Comparison of ENCODE assay signal across 16 cellular contexts in the genomic region with DNA sequence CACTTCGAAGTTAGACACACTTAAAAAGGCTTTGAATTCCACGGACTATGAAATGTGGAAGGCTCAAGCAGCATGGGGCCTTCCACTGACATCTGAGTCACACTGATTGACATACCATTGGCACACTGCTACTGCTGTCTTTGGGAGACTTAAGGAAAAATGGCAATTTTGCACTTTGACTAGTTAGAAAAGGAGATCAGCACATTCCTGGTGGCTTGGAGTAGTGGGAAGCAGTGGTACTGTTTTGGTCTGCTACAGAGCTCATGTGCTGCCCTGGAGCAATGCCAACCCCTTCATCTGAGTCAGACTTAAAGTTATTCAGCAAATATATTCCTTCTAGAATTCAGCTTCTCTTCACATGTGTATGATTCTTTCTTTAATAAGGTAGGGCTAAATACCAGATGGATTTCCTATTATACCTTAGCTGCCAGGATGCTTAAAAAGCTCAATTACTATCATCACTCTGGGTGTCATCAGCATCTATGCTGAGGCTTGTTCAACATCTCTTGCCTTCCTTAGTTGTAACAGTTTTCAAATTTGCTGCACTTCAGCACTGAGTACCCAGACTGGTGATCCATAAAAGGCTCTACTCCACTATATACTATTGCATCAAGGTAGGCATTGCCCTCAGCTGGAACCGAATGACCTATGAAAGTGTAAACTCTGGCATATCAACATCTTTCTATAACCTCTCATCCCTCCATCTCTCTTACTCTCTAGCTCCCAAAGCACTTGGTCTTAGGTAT. TPM values are rescaled to one million over a fixed set of nuclear protein-coding genes. Genes with fewer than 3 reads are reported as not detected.
A peak's percentile ranks its signal among the peaks of the same experiment; 100 is the strongest.
DNase-seq lines count a peak whose midpoint lies in the region; ATAC-seq and TF ChIP-seq lines count a peak whose summit lies in the region.
"Had no signal": no experiment of that assay in that cellular context is flagged by ENCODE, and none has a peak within 500 bp of the region (broad histone marks: within the 10 kb centered on the region; RNA-seq: fewer than 3 reads in every experiment).

No MANE protein-coding gene starts in this region.

- peaks cover 7% of the 10 kb centered on the region for H3K4me1 ChIP-seq in fibroblast of lung (ENCODE audit: control insufficient read depth, extremely low read depth, insufficient read depth, low read length)
- no peaks in the 10 kb centered on the region for H3K4me1 ChIP-seq in prostate gland (replicated peaks)
- H3K4me1 ChIP-seq in CD8-positive, alpha-beta T cell (ENCODE audit: insufficient read depth, low read length): no peaks in the 10 kb centered on the region
- H3K4me1 ChIP-seq: Caco-2, HAP-1, spleen had no signal

- ATAC-seq in CD8-positive, alpha-beta T cell: no peak
- ATAC-seq: activated CD8-positive, alpha-beta T cell treated with anti-CD3 and anti-CD28 coated beads, Interleukin-2, amount 10 ng/mL, durations not matched to agents 7 days and 5 days; K562 had no signal

- no peaks in the 10 kb centered on the region for H4K20me1 ChIP-seq in fibroblast of lung (ENCODE audit: control insufficient read depth, extremely low read depth, insufficient read depth, low read length)

- no peak overlapping the region for H3K4me3 ChIP-seq in fibroblast of lung (replicated peaks in 1 of 4; ENCODE audit: control extremely low read depth in 1 of 4, insufficient read depth in 1 of 4, low read depth in 3 of 4, low read length in 4 of 4)
- H3K4me3 ChIP-seq in prostate gland: no peak overlapping the region
- no peak overlapping the region for H3K4me3 ChIP-seq in CD8-positive, alpha-beta T cell (ENCODE audit: low read depth, low read length)
- H3K4me3 ChIP-seq: dorsolateral prefrontal cortex, HAP-1, K562, spleen had no signal

- H3K36me3 ChIP-seq in fibroblast of lung (ENCODE audit: control insufficient read depth, insufficient read depth, low read length): no peaks in the 10 kb centered on the region
- H3K36me3 ChIP-seq in prostate gland: no peaks in the 10 kb centered on the region
- H3K36me3 ChIP-seq in CD8-positive, alpha-beta T cell (ENCODE audit: insufficient read depth, low read length): no peaks in the 10 kb centered on the region
- H3K36me3 ChIP-seq: HAP-1, spleen had no signal

- CTCF ChIA-PET in Calu3 (lab: Charles Lee): no interaction called here
- CTCF ChIA-PET in CD8-positive, alpha-beta T cell (lab: Charles Lee): no interaction called here

- intact Hi-C loops in Calu3 (cut with micrococcal nuclease; ENCODE audit: unreplicated experiment) (no loop called here), prostate gland (cut with DNase I) (no loop called here)
- intact Hi-C loops in CD8-positive, alpha-beta T cell (cut with DNase I, micrococcal nuclease): no loop called here

- H3K9me3 ChIP-seq in fibroblast of lung (ENCODE audit: control insufficient read depth, insufficient read depth, low read depth, low read length) (no peaks in the 10 kb centered on the region), prostate gland (no peaks in the 10 kb centered on the region)
- H3K9me3 ChIP-seq in CD8-positive, alpha-beta T cell (ENCODE audit: low read length): no peaks in the 10 kb centered on the region
- H3K9me3 ChIP-seq: Caco-2, HAP-1, spleen had no signal

- H3K36me3 Mint-ChIP-seq in Calu3 (ENCODE audit: insufficient read depth, unreplicated experiment): no peaks in the 10 kb centered on the region
- no peaks in the 10 kb centered on the region for H3K36me3 Mint-ChIP-seq in CD8-positive, alpha-beta T cell
- H3K36me3 Mint-ChIP-seq: activated naive CD4-positive, alpha-beta T cell treated with anti-CD3 and anti-CD28 coated beads, Interleukin-2, amount 10 ng/mL, durations not matched to agents 7 days and 5 days had no signal

- POLR2A ChIA-PET in CD8-positive, alpha-beta T cell (lab: Charles Lee): interaction anchor here (0.5 kb wide), 1 partner anchor 24 kb away, joined by 6 read pairs; no protein-coding TSS in a partner anchor

- no peak overlapping the region for H3K27ac Mint-ChIP-seq in Calu3 (ENCODE audit: unreplicated experiment)
- H3K27ac Mint-ChIP-seq in CD8-positive, alpha-beta T cell: no peak overlapping the region
- H3K27ac Mint-ChIP-seq: activated CD8-positive, alpha-beta T cell treated with anti-CD3 and anti-CD28 coated beads, Interleukin-2, amount 10 ng/mL, durations not matched to agents 7 days and 5 days; activated naive CD4-positive, alpha-beta T cell treated with anti-CD3 and anti-CD28 coated beads, Interleukin-2, amount 10 ng/mL, durations not matched to agents 7 days and 5 days; naive B cell had no signal

- no peaks in the 10 kb centered on the region for H3K9me3 Mint-ChIP-seq in Calu3 (ENCODE audit: low read depth, unreplicated experiment)
- no peaks in the 10 kb centered on the region for H3K9me3 Mint-ChIP-seq in CD8-positive, alpha-beta T cell
- H3K9me3 Mint-ChIP-seq: activated naive CD4-positive, alpha-beta T cell treated with anti-CD3 and anti-CD28 coated beads, Interleukin-2, amount 10 ng/mL, durations not matched to agents 7 days and 5 days had no signal

- H3K4me2 ChIP-seq in fibroblast of lung (ENCODE audit: extremely low read depth, insufficient read depth, low read length): no peak overlapping the region

- H3K27ac ChIP-seq in fibroblast of lung (ENCODE audit: insufficient read depth, low read length) (no peak overlapping the region), prostate gland (no peak overlapping the region)
- H3K27ac ChIP-seq in CD8-positive, alpha-beta T cell (ENCODE audit: low read depth, low read length): no peak overlapping the region
- H3K27ac ChIP-seq: dorsolateral prefrontal cortex, spleen had no signal

- TF ChIP-seq POLR2A in prostate gland (IDR thresholded peaks at IDR 0.05): no peak

- no peaks in the 10 kb centered on the region for H3K4me1 Mint-ChIP-seq in Calu3 (ENCODE audit: low read depth, unreplicated experiment)
- no peaks in the 10 kb centered on the region for H3K4me1 Mint-ChIP-seq in CD8-positive, alpha-beta T cell (ENCODE audit: low read depth)
- H3K4me1 Mint-ChIP-seq: activated naive CD4-positive, alpha-beta T cell treated with anti-CD3 and anti-CD28 coated beads, Interleukin-2, amount 10 ng/mL, durations not matched to agents 7 days and 5 days; naive B cell had no signal

- no peaks in the 10 kb centered on the region for H3K79me2 ChIP-seq in fibroblast of lung (ENCODE audit: control insufficient read depth, insufficient read depth, low read length)

- WGBS in prostate gland: 89% methylated on average over 3 of the region's 3 CpGs

- H3K9ac ChIP-seq in fibroblast of lung (ENCODE audit: insufficient read depth, low read length): no peak overlapping the region

- H2AFZ ChIP-seq in fibroblast of lung (ENCODE audit: low read length): no peak overlapping the region

- H3K4me3 Mint-ChIP-seq in Calu3 (ENCODE audit: low read depth, unreplicated experiment): no peak overlapping the region
- H3K4me3 Mint-ChIP-seq in CD8-positive, alpha-beta T cell: no peak overlapping the region
- H3K4me3 Mint-ChIP-seq: activated CD8-positive, alpha-beta T cell treated with anti-CD3 and anti-CD28 coated beads, Interleukin-2, amount 10 ng/mL, durations not matched to agents 7 days and 5 days; activated naive CD4-positive, alpha-beta T cell treated with anti-CD3 and anti-CD28 coated beads, Interleukin-2, amount 10 ng/mL, durations not matched to agents 7 days and 5 days; naive B cell had no signal

- TF ChIP-seq CTCF in Calu3 (IDR thresholded peaks at IDR 0.05; ENCODE audit: unreplicated experiment) (no peak), fibroblast of lung (conservative IDR thresholded peaks at IDR 0.05 in 1 of 2, IDR thresholded peaks at IDR 0.05 in 1 of 2; ENCODE audit: low read depth in 1 of 2, low read length in 2 of 2) (no peak), prostate gland (IDR thresholded peaks at IDR 0.05) (no peak), GM13976 (IDR thresholded peaks at IDR 0.05; ENCODE audit: borderline replicate concordance, control extremely low read depth, extremely low read depth, insufficient read depth, missing control alignments) (no peak)
- no peak for TF ChIP-seq CTCF in CD8-positive, alpha-beta T cell (IDR thresholded peaks at IDR 0.05)

- DNase-seq in Calu3 (peak; percentile 10), RKO (ENCODE audit: low spot score) (peak; percentile 25), fibroblast of lung (ENCODE audit: low read depth in 2 of 2) (peak; percentile 88 to 92), prostate gland (ENCODE audit: low spot score) (peak; percentile 9), NCI-H526 (lab: John Stamatoyannopoulos, UW) (no peak), GM13976 (ENCODE audit: low spot score) (no peak), ecto neural progenitor cell (ENCODE audit: low spot score) (no peak)
- no peak for DNase-seq in CD8-positive, alpha-beta T cell
- DNase-seq: activated CD8-positive, alpha-beta T cell treated with anti-CD3 and anti-CD28 coated beads, Interleukin-2, amount 10 ng/mL, durations not matched to agents 7 days and 5 days; activated naive CD4-positive, alpha-beta T cell treated with anti-CD3 and anti-CD28 coated beads, Interleukin-2, amount 10 ng/mL, durations not matched to agents 7 days and 5 days; Caco-2; dorsolateral prefrontal cortex; naive B cell; spleen had no signal

- peaks cover 2% of the 10 kb centered on the region for H3K27me3 Mint-ChIP-seq in Calu3 (ENCODE audit: unreplicated experiment)
- no peaks in the 10 kb centered on the region for H3K27me3 Mint-ChIP-seq in CD8-positive, alpha-beta T cell (ENCODE audit: low read depth)
- H3K27me3 Mint-ChIP-seq: activated naive CD4-positive, alpha-beta T cell treated with anti-CD3 and anti-CD28 coated beads, Interleukin-2, amount 10 ng/mL, durations not matched to agents 7 days and 5 days had no signal

- in situ Hi-C loops in GM13976 (cut with MboI; ENCODE audit: low sequenced_read_pairs, unreplicated experiment): no loop called here

- H3K27me3 ChIP-seq in fibroblast of lung (ENCODE audit: control insufficient read depth, insufficient read depth, low read length) (no peaks in the 10 kb centered on the region), prostate gland (replicated peaks; ENCODE audit: insufficient read depth) (no peaks in the 10 kb centered on the region)
- H3K27me3 ChIP-seq in CD8-positive, alpha-beta T cell (ENCODE audit: insufficient read depth, low read length): no peaks in the 10 kb centered on the region
- H3K27me3 ChIP-seq: spleen had no signal

- BruUV-seq in Calu3 (replicated peaks; lab: Mats Ljungman, UMichigan): no TSS peak

RNA-seq across cellular contexts. Expression of gene MOCS2, which starts 42.3 kb away (rescaled TPM):
- 41.3 and 42.6 TPM in 2 replicates for total RNA-seq in Calu3 (2022)
- total RNA-seq in fibroblast of lung: 34.4 and 44.4 TPM in 2 replicates
- polyA plus RNA-seq in fibroblast of lung: 97.0 and 122 TPM in 2 replicates
- 63.9 and 73.7 TPM in 2 replicates for polyA plus RNA-seq in fibroblast of lung (2012)
- 3.3 and 7.0 TPM in 2 replicates for polyA minus RNA-seq in fibroblast of lung (ENCODE audit: low replicate concordance)
- total RNA-seq in prostate gland: 10 to 100 TPM; 30.4 to 51.3 TPM
- total RNA-seq in CD8-positive, alpha-beta T cell: 10 to 100 TPM; 16.5 to 18.2 TPM

Comparison
In these comparisons a context has a peak if more than half of its experiments do, and no peak if none do; other contexts are left out.
1. DNase-seq: peak in Calu3 (single experiment), RKO (single experiment), fibroblast of lung (2 of 2) and prostate gland (single experiment); none in NCI-H526 (0 of 2), GM13976 (single experiment), ecto neural progenitor cell (single experiment) and CD8-positive, alpha-beta T cell (0 of 7).